Comparison of ENCODE assay signal across 27 cellular contexts in genomic region chr9:70363760-70364159, GRCh38. TPM values are rescaled to one million over a fixed set of nuclear protein-coding genes. Genes with fewer than 3 reads are reported as not detected.
A peak's percentile ranks its signal among the peaks of the same experiment; 100 is the strongest.
DNase-seq lines count a peak whose midpoint lies in the region; ATAC-seq, FAIRE-seq and TF ChIP-seq lines count a peak whose summit lies in the region.
"Had no signal": no experiment of that assay in that cellular context is flagged by ENCODE, and none has a peak within 500 bp of the region (broad histone marks: within the 10 kb centered on the region; RNA-seq: fewer than 3 reads in every experiment).

No MANE protein-coding gene starts in this region.

- no peak for ATAC-seq in A549
- ATAC-seq in K562: no peak
- ATAC-seq: GM12878 had no signal

- no peak overlapping the region for H3K27ac ChIP-seq in A549
- H3K27ac ChIP-seq in K562 (ENCODE audit: extremely low read depth, low read depth, low read length): no peak overlapping the region
- no peak overlapping the region for H3K27ac ChIP-seq in testis
- H3K27ac ChIP-seq: 22Rv1, BLaER1 had no signal

- no peaks in the 10 kb centered on the region for H3K27me3 Mint-ChIP-seq in activated CD4-positive, alpha-beta T cell treated with anti-CD3 and anti-CD28 coated beads, Interleukin-2, amount 10 ng/mL, durations not matched to agents 24 days and 14 days
- H3K27me3 Mint-ChIP-seq: CD4-positive, alpha-beta memory T cell; CD4-positive, CD25-positive, alpha-beta regulatory T cell; CD8-positive, alpha-beta memory T cell had no signal

- H3K9me3 Mint-ChIP-seq in activated CD4-positive, alpha-beta T cell treated with anti-CD3 and anti-CD28 coated beads, Interleukin-2, amount 10 ng/mL, durations not matched to agents 24 days and 14 days: no peaks in the 10 kb centered on the region
- H3K9me3 Mint-ChIP-seq: CD4-positive, alpha-beta memory T cell; CD4-positive, CD25-positive, alpha-beta regulatory T cell had no signal

- no peak overlapping the region for H3K27ac Mint-ChIP-seq in activated CD4-positive, alpha-beta T cell treated with anti-CD3 and anti-CD28 coated beads, Interleukin-2, amount 10 ng/mL, durations not matched to agents 24 days and 14 days
- H3K27ac Mint-ChIP-seq: CD14-positive monocyte; CD4-positive, alpha-beta memory T cell; CD4-positive, CD25-positive, alpha-beta regulatory T cell; CD8-positive, alpha-beta memory T cell had no signal

- no peak overlapping the region for H3K4me3 Mint-ChIP-seq in activated CD4-positive, alpha-beta T cell treated with anti-CD3 and anti-CD28 coated beads, Interleukin-2, amount 10 ng/mL, durations not matched to agents 24 days and 14 days
- H3K4me3 Mint-ChIP-seq: CD14-positive monocyte; CD4-positive, alpha-beta memory T cell; CD4-positive, CD25-positive, alpha-beta regulatory T cell; CD8-positive, alpha-beta memory T cell had no signal

- TF ChIP-seq POLR2A in A549 (IDR thresholded peaks at IDR 0.05; ENCODE audit: low read length) (no peak), K562 (conservative IDR thresholded peaks at IDR 0.05) (no peak), testis (IDR thresholded peaks at IDR 0.05) (no peak)

- TF ChIP-seq RAD21 in A549 (conservative IDR thresholded peaks at IDR 0.05 in 1 of 2, IDR thresholded peaks at IDR 0.05 in 1 of 2): no peak
- no peak for TF ChIP-seq RAD21 in K562 (CRISPR knock-in tag; conservative IDR thresholded peaks at IDR 0.05 in 1 of 2, IDR thresholded peaks at IDR 0.05 in 1 of 2)

- peaks cover 2% of the 10 kb centered on the region for H3K36me3 Mint-ChIP-seq in activated CD4-positive, alpha-beta T cell treated with anti-CD3 and anti-CD28 coated beads, Interleukin-2, amount 10 ng/mL, durations not matched to agents 24 days and 14 days (ENCODE audit: low read depth)

- H3K9me3 ChIP-seq in A549 (no peaks in the 10 kb centered on the region), K562 (replicated peaks; ENCODE audit: control insufficient read depth, insufficient read depth, low read depth, low read length) (no peaks in the 10 kb centered on the region), testis (no peaks in the 10 kb centered on the region)
- H3K9me3 ChIP-seq: BE2C had no signal

- H3K36me3 ChIP-seq in K562 (ENCODE audit: control insufficient read depth, insufficient read depth, low read length) (no peaks in the 10 kb centered on the region), testis (ENCODE audit: low read depth, missing control alignments) (no peaks in the 10 kb centered on the region)
- H3K36me3 ChIP-seq: BE2C had no signal

- in situ Hi-C loops in K562 (cut with MboI): no loop called here

- no peaks in the 10 kb centered on the region for H3K4me1 Mint-ChIP-seq in activated CD4-positive, alpha-beta T cell treated with anti-CD3 and anti-CD28 coated beads, Interleukin-2, amount 10 ng/mL, durations not matched to agents 24 days and 14 days
- H3K4me1 Mint-ChIP-seq: CD14-positive monocyte; CD4-positive, alpha-beta memory T cell; CD8-positive, alpha-beta memory T cell had no signal

- H3K4me3 ChIP-seq in A549 (no peak overlapping the region), K562 (no peak overlapping the region), testis (peak overlapping the region in 1 of 2 donors; percentile 27)
- H3K4me3 ChIP-seq: BLaER1, GM12878 had no signal

- POLR2A ChIA-PET in A549 (lab: Yijun Ruan, JAX) (no interaction called here), K562 (lab: Yijun Ruan, JAX) (interaction anchor here (1.0 to 1.5 kb wide), 2 partner anchors 20 to 55 kb away, joined by 3 to 4 read pairs; no protein-coding TSS in a partner anchor)

- no peak for FAIRE-seq in A549 (lab: Jason Lieb, UNC)
- no peak for FAIRE-seq in K562 (lab: Jason Lieb, UNC)
- FAIRE-seq: GM12878, GM12892, GM18507 had no signal

- H3K79me2 ChIP-seq in K562 (ENCODE audit: control insufficient read depth, insufficient read depth, low read length): no peaks in the 10 kb centered on the region

- intact Hi-C loops in activated CD4-positive, alpha-beta T cell treated with anti-CD3 and anti-CD28 coated beads, Interleukin-2, amount 10 ng/mL, durations not matched to agents 24 days and 14 days (cut with micrococcal nuclease): no loop called here
- intact Hi-C loops in K562 (cut with micrococcal nuclease): no loop called here
- intact Hi-C loops in testis (cut with DNase I; ENCODE audit: low total_unique reads): no loop called here

- no peaks in the 10 kb centered on the region for H3K27me3 ChIP-seq in K562 (ENCODE audit: control insufficient read depth in 2 of 2, insufficient read depth in 2 of 2, low read length in 2 of 2)
- H3K27me3 ChIP-seq in testis: no peaks in the 10 kb centered on the region
- H3K27me3 ChIP-seq: BE2C, BLaER1 had no signal

- no peak for TF ChIP-seq EP300 in A549 (IDR thresholded peaks at IDR 0.05)
- TF ChIP-seq EP300 in K562 (IDR thresholded peaks at IDR 0.05; ENCODE audit: low read length): no peak

- no peaks in the 10 kb centered on the region for H4K20me1 ChIP-seq in K562 (replicated peaks; ENCODE audit: control insufficient read depth, insufficient read depth, low read length)
- H4K20me1 ChIP-seq: BLaER1 had no signal

- H3K4me2 ChIP-seq in A549 (no peak overlapping the region), K562 (ENCODE audit: insufficient read depth, low read length) (no peak overlapping the region)
- H3K4me2 ChIP-seq: BLaER1 had no signal

- no peaks in the 10 kb centered on the region for H3K9me1 ChIP-seq in K562 (ENCODE audit: control insufficient read depth, insufficient read depth, low read length)

- TF ChIP-seq CTCF in A549 (IDR thresholded peaks at IDR 0.05): no peak
- no peak for TF ChIP-seq CTCF in K562 (IDR thresholded peaks at IDR 0.05 in 2 of 3, conservative IDR thresholded peaks at IDR 0.05 in 1 of 3; ENCODE audit: insufficient read depth in 2 of 3, low read depth in 1 of 3, low read length in 3 of 3)
- no peak for TF ChIP-seq CTCF in testis (IDR thresholded peaks at IDR 0.05)

- DNase-seq in activated CD4-positive, alpha-beta T cell treated with anti-CD3 and anti-CD28 coated beads, Interleukin-2, amount 10 ng/mL, durations not matched to agents 24 days and 14 days: peak; percentile 25
- no peak for DNase-seq in activated CD4-positive, alpha-beta T cell treated with anti-CD3 and anti-CD28 coated beads for 1 hour
- DNase-seq in A549 (ENCODE audit: low read depth in 1 of 2, low spot score in 1 of 2): no peak
- DNase-seq in K562 (ENCODE audit: extremely low read depth in 1 of 4, low spot score in 3 of 4): no peak
- peak; percentile 51 for DNase-seq in testis
- DNase-seq in UCSD-AML1 (lab: John Stamatoyannopoulos, UW; ENCODE audit: unreplicated experiment): no peak
- DNase-seq in GM19240 (ENCODE audit: insufficient read length, low spot score): no peak
- DNase-seq: ACHN; BE2C; C1 segment of cervical spinal cord; CD4-positive, alpha-beta memory T cell; CD4-positive, CD25-positive, alpha-beta regulatory T cell; CD8-positive, alpha-beta memory T cell; COR-L47; DMS 273 treated with DMSO at 0.1 percent for 48 hours; DMS153; DMS53; DMS79; DND-41; EL; GDM1 had no signal

- CTCF ChIA-PET in A549 (lab: Yijun Ruan, JAX) (interaction anchor here (0.9 to 1.5 kb wide), 2 partner anchors 13 to 19 kb away, joined by 3 read pairs; no protein-coding TSS in a partner anchor), K562 (lab: Yijun Ruan, JAX; ENCODE audit: low intra/inter-chr PET ratio) (no interaction called here)

- no peak overlapping the region for H2AFZ ChIP-seq in K562 (ENCODE audit: low read depth, low read length)

- H3K4me1 ChIP-seq in A549 (no peaks in the 10 kb centered on the region), K562 (replicated peaks in 1 of 2; ENCODE audit: control insufficient read depth in 2 of 2, insufficient read depth in 2 of 2, low read length in 2 of 2) (no peaks in the 10 kb centered on the region; a peak in 1 of 5 replicates), testis (no peaks in the 10 kb centered on the region)
- H3K4me1 ChIP-seq: BE2C, BLaER1 had no signal

- no TSS peak for BruUV-seq in K562 (replicated peaks; lab: Mats Ljungman, UMichigan)

- no peak overlapping the region for H3K9ac ChIP-seq in K562 (ENCODE audit: insufficient read depth in 1 of 2, low read depth in 2 of 2, low read length in 2 of 2)
- H3K9ac ChIP-seq: BLaER1 had no signal

- WGBS in A549 (ENCODE audit: missing lambda C conversion rate): 94% methylated on average over 7 of the region's 7 CpGs
- 80% methylated on average over 5 of the region's 7 CpGs for WGBS in K562 (ENCODE audit: insufficient coverage, low coverage, missing lambda C conversion rate)
- WGBS in testis, 2 donors: 74 to 80% methylated on average over 7 of the region's 7 CpGs

TF ChIP-seq in A549, 52 proteins besides CTCF, POLR2A, EP300 and RAD21 (continues in another document):
- no peak for TF ChIP-seq GATA3 (IDR thresholded peaks at IDR 0.05; ENCODE audit: borderline replicate concordance)

TF ChIP-seq in K562, 482 proteins besides CTCF, POLR2A, EP300 and RAD21 (continues in another document):
- TF ChIP-seq ZNF316 (IDR thresholded peaks at IDR 0.05): peak; percentile 74

RNA-seq across cellular contexts. Expression of gene KLF9, which starts 50.7 kb away (rescaled TPM):
- total RNA-seq in activated CD4-positive, alpha-beta T cell treated with anti-CD3 and anti-CD28 coated beads, Interleukin-2, amount 10 ng/mL, durations not matched to agents 24 days and 14 days: 16.3 and 16.5 TPM in 2 replicates
- polyA plus RNA-seq in A549 (2011; rRNA removed): 3.1 and 3.9 TPM in 2 replicates
- 0.41 and 0.62 TPM in 2 replicates for polyA plus RNA-seq in A549 (2012; cell fraction: cytosol; rRNA removed)
- 0.38 and 0.50 TPM in 2 replicates for polyA plus RNA-seq in A549 (2012; cell fraction: nucleus; rRNA removed)
- 0.52 to 0.84 TPM (median 0.76 TPM) in 3 replicates for polyA plus RNA-seq in A549 (2017; fragmentation: RNase III; extraction: RNeasy Plus Mini Kit Qiagen cat#74134 plus additional on column Dnase treatment)
- polyA minus RNA-seq in A549 (2011; rRNA and poly(A)+ RNA removed): 2.3 and 2.7 TPM in 2 replicates
- total RNA-seq in K562 (2011; cell fraction: chromatin; rRNA removed; ENCODE audit: low replicate concordance): 3.9 and 5.8 TPM in 2 replicates
- 4.7 and 6.2 TPM in 2 replicates for total RNA-seq in K562 (2011; cell fraction: nucleolus; rRNA removed)
- total RNA-seq in K562 (2011; cell fraction: nucleoplasm; rRNA removed): 5.8 and 8.8 TPM in 2 replicates
- 8.5 and 9.7 TPM in 2 replicates for total RNA-seq in K562 (2014; rRNA removed)
- 7.3 and 8.8 TPM in 2 replicates for total RNA-seq in K562 (2014; rRNA removed; fragmentation: Illumina TruSeq; extraction: Trizol)
- 4.7 and 4.8 TPM in 2 replicates for total RNA-seq in K562 (2015; rRNA removed; fragmentation: Illumina TruSeq; extraction: Trizol)
- 9.8 and 11.9 TPM in 2 replicates for total RNA-seq in K562 (2021)
- polyA plus RNA-seq in K562 (2011; rRNA removed): 6.2 and 6.9 TPM in 2 replicates
- 3.8 and 3.9 TPM in 2 replicates for polyA plus RNA-seq in K562 (2011; cell fraction: cytosol; rRNA removed)
- 2.6 and 2.7 TPM in 2 replicates for polyA plus RNA-seq in K562 (2011; cell fraction: nucleus; rRNA removed)
- 5.6 and 7.2 TPM in 2 replicates for polyA plus RNA-seq in K562 (2012)
- polyA plus RNA-seq in K562 (2014; fragmentation: Illumina TruSeq; extraction: Trizol): 9.6 and 10.1 TPM in 2 replicates
- 1 to 10 TPM; 3.3 to 4.8 TPM for polyA plus RNA-seq in K562 (2014; fragmentation: Nextera tagmentation; extraction: Ambion mirVana)
- 6.5 and 6.9 TPM in 2 replicates for polyA plus RNA-seq in K562 (2014; rRNA removed)
- 6.8 and 8.0 TPM in 2 replicates for polyA minus RNA-seq in K562 (2011; rRNA and poly(A)+ RNA removed)
- 4.5 and 5.0 TPM in 2 replicates for polyA minus RNA-seq in K562 (2011; cell fraction: cytosol; rRNA and poly(A)+ RNA removed)
- 3.4 and 4.4 TPM in 2 replicates for polyA minus RNA-seq in K562 (2011; cell fraction: nucleus; rRNA and poly(A)+ RNA removed)
- total RNA-seq in testis: 10 to 100 TPM; 39.8 to 47.9 TPM
- polyA plus RNA-seq in testis (ENCODE audit: insufficient read depth, low read depth, low replicate concordance): 11.8 TPM

Comparison
In these comparisons a context has a peak if more than half of its experiments do, and no peak if none do; other contexts are left out.
1. DNase-seq: peak in activated CD4-positive, alpha-beta T cell treated with anti-CD3 and anti-CD28 coated beads, Interleukin-2, amount 10 ng/mL, durations not matched to agents 24 days and 14 days (single experiment) and testis (single experiment); none in activated CD4-positive, alpha-beta T cell treated with anti-CD3 and anti-CD28 coated beads for 1 hour (single experiment), A549 (0 of 2), K562 (0 of 4), UCSD-AML1 (single experiment) and GM19240 (single experiment).